Comparison of ENCODE assay signal across 15 cellular contexts in the genomic region with DNA sequence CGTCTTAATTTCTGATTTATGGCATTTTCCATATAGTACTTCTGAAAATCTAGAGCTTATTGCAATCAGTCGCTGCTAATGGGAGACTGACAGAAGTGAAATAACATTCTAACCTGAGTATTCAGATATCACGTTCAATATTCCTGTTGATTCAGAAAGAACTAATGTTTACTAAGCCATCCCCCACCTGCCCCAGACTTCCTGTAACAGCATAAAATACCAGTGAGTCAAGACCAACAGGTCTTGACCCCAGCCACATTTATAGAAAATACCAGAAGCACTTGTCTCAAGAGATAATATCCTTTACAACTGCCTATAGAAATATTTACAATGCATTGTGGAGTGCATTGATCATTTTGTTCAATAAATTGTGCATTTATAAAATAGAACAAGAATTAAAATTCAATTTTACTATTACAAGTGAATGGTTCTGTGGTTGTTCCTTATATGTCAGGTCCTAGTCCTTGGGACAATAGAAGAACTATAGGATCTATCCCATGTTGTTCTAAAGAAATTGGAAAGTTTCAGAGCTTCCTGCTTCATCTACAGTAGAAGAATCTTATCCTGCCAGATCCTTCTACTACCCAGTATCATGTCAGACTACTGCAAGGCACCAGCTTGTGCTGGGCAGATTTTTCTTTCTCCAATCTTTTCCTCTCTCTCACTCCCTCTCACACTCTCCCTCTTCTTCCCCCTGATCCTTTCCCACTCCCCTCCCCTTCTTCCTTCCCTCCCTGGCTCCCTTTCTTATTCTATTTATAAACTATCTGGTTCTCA.
DNase-seq lines count a peak whose midpoint lies in the region; ATAC-seq and TF ChIP-seq lines count a peak whose summit lies in the region.
"Had no signal": no experiment of that assay in that cellular context is flagged by ENCODE, and none has a peak within 500 bp of the region (broad histone marks: within the 10 kb centered on the region; RNA-seq: fewer than 3 reads in every experiment).

No MANE protein-coding gene starts in this region.

- H3K27ac ChIP-seq in heart right ventricle: peak overlapping the region in 6 of 10 donors; percentile 61 to 81 (median 70)
- peak overlapping the region; percentile 78 for H3K27ac ChIP-seq in SK-N-MC
- no peak overlapping the region for H3K27ac ChIP-seq in hepatocyte
- H3K27ac ChIP-seq: ovary, thoracic aorta had no signal

- intact Hi-C loops in heart right ventricle (cut with DNase I): loop anchor here in 3 of 10 donors (5.0 to 10.0 kb wide), 4 partner anchors 49 to 144 kb away; no protein-coding TSS in a partner anchor
- intact Hi-C loops in left cardiac atrium (cut with DNase I): no loop called here

- TF ChIP-seq CTCF in heart right ventricle (IDR thresholded peaks at IDR 0.05) (no peak), hepatocyte (IDR thresholded peaks at IDR 0.05; ENCODE audit: poor library complexity) (no peak)

- H3K27me3 ChIP-seq in heart right ventricle: no peaks in the 10 kb centered on the region
- no peaks in the 10 kb centered on the region for H3K27me3 ChIP-seq in hepatocyte
- H3K27me3 ChIP-seq: ovary had no signal

- no peaks in the 10 kb centered on the region for H4K20me1 ChIP-seq in hepatocyte (ENCODE audit: insufficient read depth, poor library complexity, severe bottlenecking)

- H3K4me2 ChIP-seq in hepatocyte: no peak overlapping the region

- no peak overlapping the region for H3K4me3 ChIP-seq in heart right ventricle
- H3K4me3 ChIP-seq in SK-N-MC: peak overlapping the region; percentile 14
- no peak overlapping the region for H3K4me3 ChIP-seq in hepatocyte
- H3K4me3 ChIP-seq: ovary, thoracic aorta had no signal

- H3K9me3 ChIP-seq in heart right ventricle (no peaks in the 10 kb centered on the region), SK-N-MC (ENCODE audit: low read depth, low read length) (peaks cover 4% of the 10 kb centered on the region; the same call in 1 of the 2 replicates), hepatocyte (ENCODE audit: low read depth) (no peaks in the 10 kb centered on the region)
- H3K9me3 ChIP-seq: ovary, thoracic aorta had no signal

- peaks cover 0 to 51% (median 29%) of the 10 kb centered on the region in 9 donors for H3K4me1 ChIP-seq in heart right ventricle
- peaks cover 15% of the 10 kb centered on the region for H3K4me1 ChIP-seq in hepatocyte (ENCODE audit: insufficient read depth)

- H3K9me2 ChIP-seq in hepatocyte (replicated peaks; ENCODE audit: insufficient read depth): no peaks in the 10 kb centered on the region

- H3K9ac ChIP-seq in SK-N-MC (ENCODE audit: insufficient read length): peak overlapping the region; percentile 32

- H3K36me3 ChIP-seq in heart right ventricle (no peaks in the 10 kb centered on the region), SK-N-MC (ENCODE audit: insufficient read depth, low read length) (no peaks in the 10 kb centered on the region), hepatocyte (replicated peaks; ENCODE audit: insufficient read depth, low read depth) (no peaks in the 10 kb centered on the region)
- H3K36me3 ChIP-seq: ovary, thoracic aorta had no signal

- no peak overlapping the region for H2AFZ ChIP-seq in hepatocyte

- 76 to 83% methylated on average over 3 of the region's 3 CpGs for WGBS in heart right ventricle, 2 donors
- WGBS in hepatocyte (ENCODE audit: low lambda C conversion rate, missing lambda C conversion rate): 58% methylated on average over 3 of the region's 3 CpGs

- ATAC-seq in heart right ventricle (no peak), left cardiac atrium (no peak), HG02970 (IDR thresholded peaks at IDR 0.05; ENCODE audit: low FRiP score, unreplicated experiment) (no peak)
- ATAC-seq: esophagus mucosa had no signal

- H3K79me2 ChIP-seq in hepatocyte: no peaks in the 10 kb centered on the region

- DNase-seq in heart right ventricle (no peak), left cardiac atrium (no peak), SK-N-MC (ENCODE audit: low read depth, low spot score) (no peak), glomerular visceral epithelial cell (ENCODE audit: extremely low spot score) (peak; percentile 27), T-helper 9 cell (no peak), hepatocyte (ENCODE audit: low spot score) (no peak), inferior parietal cortex (ENCODE audit: extremely low spot score) (no peak)
- DNase-seq: midbrain; NCI-H1694 treated with DMSO at 0.1 percent for 48 hours; NCI-H526 treated with DMSO at 0.1 percent for 48 hours; ovary; stimulated activated CD4-positive, alpha-beta T cell treated with anti-CD3 and anti-CD28 coated beads, Interleukin-15, amount 100 ng/mL, for 24 hours had no signal
